Comparison of ENCODE assay signal across 29 cellular contexts in the genomic region with DNA sequence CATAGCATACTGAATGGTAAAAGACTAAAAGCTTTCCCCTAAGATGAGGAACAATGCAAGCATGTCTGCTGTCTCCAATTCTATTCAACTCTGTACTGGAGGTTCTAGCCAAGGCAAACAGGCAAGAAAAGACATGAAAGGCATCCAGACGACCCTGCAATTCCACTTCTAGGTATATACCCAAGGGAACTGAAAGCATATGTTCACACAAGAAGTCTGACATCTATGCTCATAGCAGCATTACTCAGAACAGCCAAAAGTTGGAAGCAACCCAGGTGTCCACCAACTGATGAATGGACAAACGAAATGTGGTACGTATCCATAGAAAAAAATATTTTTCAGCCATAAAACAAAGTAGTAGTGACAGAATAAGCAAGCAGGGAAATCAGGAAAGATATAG.
"Had no signal": no experiment of that assay in that cellular context is flagged by ENCODE, and none has a peak within 500 bp of the region (broad histone marks: within the 10 kb centered on the region; RNA-seq: fewer than 3 reads in every experiment).

No MANE protein-coding gene starts in this region.

- H3K9ac ChIP-seq: KMS-11 had no signal

- ATAC-seq: activated CD8-positive, alpha-beta memory T cell treated with anti-CD3 and anti-CD28 coated beads, Interleukin-2, amount 10 ng/mL, durations not matched to agents 7 days and 5 days; activated naive CD4-positive, alpha-beta T cell treated with anti-CD3 and anti-CD28 coated beads, Interleukin-2, amount 50 U/mL, for 72 hours; activated naive CD8-positive, alpha-beta T cell treated with anti-CD3 and anti-CD28 coated beads, Interleukin-2, amount 50 U/mL, for 24 hours; body of pancreas; Panc1; Right ventricle myocardium inferior; T-cell had no signal

- FAIRE-seq: TTC549 had no signal

- H3K27me3 ChIP-seq: body of pancreas had no signal

- H3K4me3 ChIP-seq: body of pancreas, SK-N-MC had no signal

- H3K4me2 ChIP-seq: KMS-11 had no signal

- H3K4me1 ChIP-seq: body of pancreas had no signal

- DNase-seq: activated B cell treated with CpG ODN at 0.5 μM for 24 hours; activated CD4-positive, alpha-beta T cell treated with anti-CD3 and anti-CD28 coated beads for 1 hour; activated CD4-positive, alpha-beta T cell treated with anti-CD3 and anti-CD28 coated beads, Interleukin-2, amount 10 ng/mL, durations not matched to agents 24 days and 14 days; activated CD4-positive, alpha-beta T cell treated with anti-CD3 and anti-CD28 coated beads, Interleukin-2, amount 50 U/mL, for 48 hours; activated CD8-positive, alpha-beta memory T cell treated with anti-CD3 and anti-CD28 coated beads, Interleukin-2, amount 10 ng/mL, durations not matched to agents 7 days and 5 days; activated effector memory CD4-positive, alpha-beta T cell treated with anti-CD3 and anti-CD28 coated beads, Interleukin-2, amount 50 U/mL, for 16 hours; activated naive CD4-positive, alpha-beta T cell treated with Interleukin-2 at 50 U/mL for 16 hours; activated naive CD8-positive, alpha-beta T cell treated with anti-CD3 and anti-CD28 coated beads, Interleukin-2, amount 50 U/mL, for 24 hours; activated T-cell treated with anti-CD3 and anti-CD28 coated beads, Interleukin-2, amount 50 U/mL, for 24 hours; amniotic stem cell; body of pancreas; NCI-H1092; NCI-H1417; NCI-H1694; NCI-H2029; NCI-H2107; NCI-H524 treated with DMSO at 0.1 percent for 48 hours; NCI-H82; OCI-M1; RPMI8226; T-cell; T-helper 2 cell; T1000 had no signal

- H3K27ac ChIP-seq: body of pancreas, KMS-11, SK-N-MC had no signal

- H3K9me3 ChIP-seq: body of pancreas had no signal
